In the genomic region with DNA sequence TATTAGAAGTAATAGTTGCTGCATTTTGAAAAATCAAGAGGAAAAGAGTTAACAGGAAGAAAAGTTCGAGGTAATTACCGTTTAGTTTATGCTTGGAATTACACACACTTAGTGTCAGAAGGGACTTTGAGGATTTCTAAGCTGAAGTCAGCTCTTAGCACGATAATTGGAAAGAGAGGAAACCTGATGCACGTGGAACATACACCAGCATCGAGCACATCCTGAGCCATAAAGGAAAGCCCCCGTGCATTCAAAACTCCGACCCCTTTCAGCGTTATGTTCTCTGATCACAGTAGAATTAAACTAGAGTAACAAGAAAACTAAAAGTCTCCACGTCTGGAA, we compare ENCODE assay signal across 8 cellular contexts. TPM values are rescaled to one million over a fixed set of nuclear protein-coding genes. Genes with fewer than 3 reads are reported as not detected.
DNase-seq lines count a peak whose midpoint lies in the region; ATAC-seq and TF ChIP-seq lines count a peak whose summit lies in the region.

No MANE protein-coding gene starts in this region.

- peak; percentile 35 for ATAC-seq in CD8-positive, alpha-beta T cell
- ATAC-seq in GM19455 (IDR thresholded peaks at IDR 0.05; ENCODE audit: unreplicated experiment) = peak; percentile 22

- H3K36me3 ChIP-seq in CD8-positive, alpha-beta T cell (ENCODE audit: insufficient read depth, low read length) = no peaks in the 10 kb centered on the region
- no peaks in the 10 kb centered on the region for H3K36me3 ChIP-seq in muscle layer of colon (ENCODE audit: insufficient read depth, low read length)

- peaks cover 4% of the 10 kb centered on the region for H3K36me3 Mint-ChIP-seq in CD8-positive, alpha-beta T cell
- H3K36me3 Mint-ChIP-seq in brain = no peaks in the 10 kb centered on the region

- H3K9ac ChIP-seq in muscle layer of colon (ENCODE audit: low read length) = peak overlapping the region; percentile 81

- peak overlapping the region; percentile 77 for H3K27ac ChIP-seq in CD8-positive, alpha-beta T cell (ENCODE audit: low read depth, low read length)
- H3K27ac ChIP-seq in muscle layer of colon (ENCODE audit: low read depth, low read length) = peak overlapping the region; percentile 45

- peak overlapping the region; percentile 88 for H3K4me3 ChIP-seq in CD8-positive, alpha-beta T cell (ENCODE audit: low read depth, low read length)
- H3K4me3 ChIP-seq in muscle layer of colon (ENCODE audit: low read depth in 1 of 2, low read length in 2 of 2) = peak overlapping the region; percentile 33 to 82

- H3K9me3 Mint-ChIP-seq in CD8-positive, alpha-beta T cell = no peaks in the 10 kb centered on the region
- no peaks in the 10 kb centered on the region for H3K9me3 Mint-ChIP-seq in brain

- peak overlapping the region; percentile 82 for H3K4me3 Mint-ChIP-seq in CD8-positive, alpha-beta T cell
- peak overlapping the region; percentile 90 to 92 (median 90) for H3K4me3 Mint-ChIP-seq in brain

- CTCF ChIA-PET in CD8-positive, alpha-beta T cell (lab: Charles Lee) = interaction anchor here (1.5 to 1.7 kb wide), 2 partner anchors 13 to 1263 kb away, joined by 5 to 9 read pairs; no protein-coding TSS in a partner anchor

- no peak for TF ChIP-seq CTCF in CD8-positive, alpha-beta T cell (IDR thresholded peaks at IDR 0.05)
- TF ChIP-seq CTCF in brain (conservative IDR thresholded peaks at IDR 0.05) = no peak

- H3K4me1 ChIP-seq in CD8-positive, alpha-beta T cell (ENCODE audit: insufficient read depth, low read length) = peaks cover 26% of the 10 kb centered on the region
- peaks cover 13% of the 10 kb centered on the region for H3K4me1 ChIP-seq in muscle layer of colon (ENCODE audit: insufficient read depth, low read length)

- H3K9me3 ChIP-seq in CD8-positive, alpha-beta T cell (ENCODE audit: low read length) = no peaks in the 10 kb centered on the region
- no peaks in the 10 kb centered on the region for H3K9me3 ChIP-seq in muscle layer of colon (ENCODE audit: low read length)

- intact Hi-C loops in CD8-positive, alpha-beta T cell (cut with DNase I, micrococcal nuclease) = loop anchor here (1.0 to 10.0 kb wide), 6 partner anchors 163 to 1782 kb away; partner anchors contain the start of genes BMP2K (in 2 of the 2), ANTXR2 (in 1 of the 2) and CCNG2 (in 1 of the 2)

- H3K4me1 Mint-ChIP-seq in CD8-positive, alpha-beta T cell (ENCODE audit: low read depth) = peaks cover 38% of the 10 kb centered on the region
- H3K4me1 Mint-ChIP-seq in brain = peaks cover 40% of the 10 kb centered on the region

- no peaks in the 10 kb centered on the region for H3K27me3 ChIP-seq in CD8-positive, alpha-beta T cell (ENCODE audit: insufficient read depth, low read length)
- H3K27me3 ChIP-seq in muscle layer of colon (ENCODE audit: control insufficient read depth in 1 of 2, insufficient read depth in 2 of 2, low read length in 2 of 2) = no peaks in the 10 kb centered on the region

- H3K27ac Mint-ChIP-seq in CD8-positive, alpha-beta T cell = peak overlapping the region; percentile 76
- peak overlapping the region in 4 of 5 experiments; percentile 25 to 79 (median 67) for H3K27ac Mint-ChIP-seq in brain

- POLR2A ChIA-PET in CD8-positive, alpha-beta T cell (lab: Charles Lee) = no interaction called here

- peaks cover 11% of the 10 kb centered on the region for H3K27me3 Mint-ChIP-seq in CD8-positive, alpha-beta T cell (ENCODE audit: low read depth)
- peaks cover 30% of the 10 kb centered on the region for H3K27me3 Mint-ChIP-seq in brain

- no peak for DNase-seq in CD8-positive, alpha-beta T cell
- DNase-seq in HT1080 (ENCODE audit: low read depth) (peak; percentile 3), DMS53 treated with DMSO at 0.1 percent for 48 hours (lab: John Stamatoyannopoulos, UW; ENCODE audit: unreplicated experiment) (no peak), NCI-H345 treated with DMSO at 0.1 percent for 48 hours (lab: John Stamatoyannopoulos, UW; ENCODE audit: unreplicated experiment) (no peak)
- no peak for DNase-seq in central memory CD4-positive, alpha-beta T cell

RNA-seq across cellular contexts. Expression of gene PAQR3, which starts 0.4 kb away (rescaled TPM):
- 10 to 100 TPM; 17.8 to 19.3 TPM for total RNA-seq in CD8-positive, alpha-beta T cell
- total RNA-seq in HT1080 (2014; rRNA removed; shearing (Covaris generic)) = 21.3 and 26.4 TPM in 2 replicates
- 30.1 and 33.2 TPM in 2 replicates for polyA plus RNA-seq in HT1080 (2015; cell fraction: cytosol; rRNA removed)
- 41.7 and 44.1 TPM in 2 replicates for polyA plus RNA-seq in HT1080 (2015; cell fraction: nucleus; rRNA removed)
- 5.2 TPM for polyA plus RNA-seq in brain (ENCODE audit: insufficient read depth, low read depth, low replicate concordance)
